18 cellular contexts compared by ENCODE assay signal in the genomic region with DNA sequence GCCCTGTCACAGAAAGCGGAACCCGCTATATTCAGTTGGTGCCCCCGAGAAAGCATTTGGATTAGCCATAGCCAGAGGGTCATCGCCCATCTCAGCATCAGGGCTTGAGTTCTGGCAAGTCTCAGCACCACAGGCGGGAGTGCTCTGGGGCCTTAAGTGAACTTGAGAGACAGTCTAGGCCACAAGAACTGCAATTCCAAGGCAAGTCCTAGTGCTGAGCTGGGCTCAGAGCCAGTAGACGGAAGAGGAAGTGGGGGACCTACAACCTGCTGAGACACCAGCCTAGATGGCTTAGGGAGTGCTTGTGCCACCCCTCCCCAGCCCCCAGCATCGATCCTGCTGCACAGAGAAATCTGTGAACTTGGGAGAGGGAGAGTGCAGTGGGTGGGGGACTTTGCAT.
"Had no signal": no experiment of that assay in that cellular context is flagged by ENCODE, and none has a peak within 500 bp of the region (broad histone marks: within the 10 kb centered on the region; RNA-seq: fewer than 3 reads in every experiment).

No MANE protein-coding gene starts in this region.

- H3K27ac ChIP-seq: body of pancreas, esophagus squamous epithelium, left lung, skin epidermis, transverse colon had no signal

- H3K36me3 ChIP-seq: esophagus squamous epithelium, left lung, transverse colon had no signal

- H3K4me3 Mint-ChIP-seq: activated naive CD8-positive, alpha-beta T cell treated with anti-CD3 and anti-CD28 coated beads for 36 hours; central memory CD8-positive, alpha-beta T cell; natural killer cell treated with Interleukin-12 subunit alpha and Interleukin-12 subunit beta and Interleukin-15 and Interleukin-18, amount 100 ng/mL, for 72 hours; stimulated activated naive B cell treated with anti-CD40 and anti-IgM and Interleukin-4, amounts not matched to agents 10 μg/mL and 1 μg/mL and 100 μg/mL, for 72 hours had no signal

- H3K27me3 Mint-ChIP-seq: activated naive CD8-positive, alpha-beta T cell treated with anti-CD3 and anti-CD28 coated beads for 36 hours; central memory CD8-positive, alpha-beta T cell had no signal

- DNase-seq: activated CD4-positive, alpha-beta T cell treated with anti-CD3 and anti-CD28 coated beads, Interleukin-2, amount 50 U/mL, for 1 hour; activated CD8-positive, alpha-beta memory T cell treated with anti-CD3 and anti-CD28 coated beads for 24 hours; activated gamma-delta T cell treated with Interleukin-2 at 50 U/mL for 16 hours; activated naive CD8-positive, alpha-beta T cell treated with anti-CD3 and anti-CD28 coated beads for 36 hours; amygdala; body of pancreas; cortex of kidney; effector CD8-positive, alpha-beta T cell; esophagus squamous epithelium; left lung; mammary epithelial cell; stimulated activated CD4-positive, alpha-beta T cell treated with anti-CD3 and anti-CD28 coated beads, Interleukin-15, amount 100 ng/mL, for 24 hours; stimulated activated CD4-positive, alpha-beta T cell treated with anti-CD3 and anti-CD28 coated beads, Interleukin-4, amount 100 ng/mL, for 1 hour; stimulated activated naive B cell treated with anti-CD40 and anti-IgM and Interleukin-4, amounts not matched to agents 10 μg/mL and 1 μg/mL and 100 μg/mL, for 72 hours; transverse colon had no signal

- H3K4me1 Mint-ChIP-seq: central memory CD8-positive, alpha-beta T cell; stimulated activated naive B cell treated with anti-CD40 and anti-IgM and Interleukin-4, amounts not matched to agents 10 μg/mL and 1 μg/mL and 100 μg/mL, for 72 hours had no signal

- H3K4me3 ChIP-seq: body of pancreas, esophagus squamous epithelium, left lung, skin epidermis, transverse colon had no signal

- H3K4me1 ChIP-seq: body of pancreas, left lung, transverse colon had no signal

- H3K36me3 Mint-ChIP-seq: natural killer cell treated with Interleukin-12 subunit alpha and Interleukin-12 subunit beta and Interleukin-15 and Interleukin-18, amount 100 ng/mL, for 72 hours; stimulated activated naive B cell treated with anti-CD40 and anti-IgM and Interleukin-4, amounts not matched to agents 10 μg/mL and 1 μg/mL and 100 μg/mL, for 72 hours had no signal

- ATAC-seq: body of pancreas; left lung; natural killer cell treated with Interleukin-12 subunit alpha and Interleukin-12 subunit beta and Interleukin-15 and Interleukin-18, amount 100 ng/mL, for 72 hours; stimulated activated naive B cell treated with anti-CD40 and anti-IgM and Interleukin-4, amounts not matched to agents 10 μg/mL and 1 μg/mL and 100 μg/mL, for 72 hours had no signal

- H3K9me3 ChIP-seq: body of pancreas, esophagus squamous epithelium, left lung, transverse colon had no signal

- H3K9me3 Mint-ChIP-seq: natural killer cell treated with Interleukin-12 subunit alpha and Interleukin-12 subunit beta and Interleukin-15 and Interleukin-18, amount 100 ng/mL, for 72 hours; stimulated activated naive B cell treated with anti-CD40 and anti-IgM and Interleukin-4, amounts not matched to agents 10 μg/mL and 1 μg/mL and 100 μg/mL, for 72 hours had no signal

- H3K27me3 ChIP-seq: body of pancreas, esophagus squamous epithelium, transverse colon had no signal

- H3K27ac Mint-ChIP-seq: activated naive CD8-positive, alpha-beta T cell treated with anti-CD3 and anti-CD28 coated beads for 36 hours; natural killer cell treated with Interleukin-12 subunit alpha and Interleukin-12 subunit beta and Interleukin-15 and Interleukin-18, amount 100 ng/mL, for 72 hours; stimulated activated naive B cell treated with anti-CD40 and anti-IgM and Interleukin-4, amounts not matched to agents 10 μg/mL and 1 μg/mL and 100 μg/mL, for 72 hours had no signal
